16 cellular contexts compared by ENCODE assay signal in genomic region chr2:8753609-8754008, GRCh38.
DNase-seq lines count a peak whose midpoint lies in the region; ATAC-seq and TF ChIP-seq lines count a peak whose summit lies in the region.
"Had no signal": no experiment of that assay in that cellular context is flagged by ENCODE, and none has a peak within 500 bp of the region (broad histone marks: within the 10 kb centered on the region; RNA-seq: fewer than 3 reads in every experiment).

No MANE protein-coding gene starts in this region.

- peaks cover 22% of the 10 kb centered on the region for H3K36me3 Mint-ChIP-seq in WTC11

- no peaks in the 10 kb centered on the region for H3K4me1 Mint-ChIP-seq in WTC11

- no peak overlapping the region for H3K27ac ChIP-seq in coronary artery
- H3K27ac ChIP-seq: left lung, pancreas, skin epidermis had no signal

- peak; percentile 59 for ATAC-seq in GM21381 (IDR thresholded peaks at IDR 0.05; ENCODE audit: unreplicated experiment)
- no peak for ATAC-seq in WTC11
- ATAC-seq: activated naive CD8-positive, alpha-beta T cell treated with anti-CD3 and anti-CD28 coated beads, Interleukin-2, amount 50 U/mL, for 24 hours; T-helper 17 cell had no signal

- no peak overlapping the region for H3K27ac Mint-ChIP-seq in WTC11
- H3K27ac Mint-ChIP-seq: activated naive CD8-positive, alpha-beta T cell treated with anti-CD3 and anti-CD28 coated beads, Interleukin-2, amount 50 U/mL, for 24 hours had no signal

- no peak overlapping the region for H3K4me3 Mint-ChIP-seq in WTC11
- H3K4me3 Mint-ChIP-seq: activated naive CD8-positive, alpha-beta T cell treated with anti-CD3 and anti-CD28 coated beads, Interleukin-2, amount 50 U/mL, for 24 hours; central memory CD8-positive, alpha-beta T cell; T-helper 17 cell had no signal

- in situ Hi-C loops in GM13977 (cut with MboI; ENCODE audit: low pct_unique_long_range_greater_than_20kb, low sequenced_read_pairs, unreplicated experiment), result no loop called here

- POLR2A ChIA-PET in WTC11 (lab: Charles Lee), result no interaction called here

- DNase-seq in GM13977 (ENCODE audit: low spot score) (peak; percentile 43), NCI-H748 (lab: John Stamatoyannopoulos, UW; ENCODE audit: unreplicated experiment) (peak; percentile 88), medulla oblongata (ENCODE audit: extremely low spot score) (peak; percentile 39), WTC11 (ENCODE audit: low spot score) (no peak), coronary artery (ENCODE audit: low spot score) (no peak)
- no peak for DNase-seq in effector CD8-positive, alpha-beta T cell (lab: John Stamatoyannopoulos, UW)
- DNase-seq: activated CD4-positive, CD25-positive, alpha-beta regulatory T cell; activated naive CD8-positive, alpha-beta T cell treated with anti-CD3 and anti-CD28 coated beads, Interleukin-2, amount 50 U/mL, for 24 hours; left lung; NCI-H774; pancreas; stimulated activated CD4-positive, alpha-beta T cell treated with anti-CD3 and anti-CD28 coated beads, Interleukin-4, amount 100 ng/mL, for 4 hours; T-helper 17 cell had no signal

- H3K27me3 Mint-ChIP-seq in WTC11 (ENCODE audit: low read depth), result no peaks in the 10 kb centered on the region
- H3K27me3 Mint-ChIP-seq: activated naive CD8-positive, alpha-beta T cell treated with anti-CD3 and anti-CD28 coated beads, Interleukin-2, amount 50 U/mL, for 24 hours; central memory CD8-positive, alpha-beta T cell; T-helper 17 cell had no signal

- TF ChIP-seq CTCF in GM13977 (IDR thresholded peaks at IDR 0.05; ENCODE audit: extremely low read depth, insufficient read depth, missing control alignments) (no peak), WTC11 (IDR thresholded peaks at IDR 0.05) (no peak), coronary artery (IDR thresholded peaks at IDR 0.05) (no peak)

- CTCF ChIA-PET in WTC11 (lab: Charles Lee), result interaction anchor here (1.2 kb wide), 1 partner anchor 60 kb away, joined by 3 read pairs; no protein-coding TSS in a partner anchor

- no peak overlapping the region for H3K4me3 ChIP-seq in coronary artery
- H3K4me3 ChIP-seq: left lung, pancreas, skin epidermis had no signal

- peaks cover 22% of the 10 kb centered on the region for H3K9me3 Mint-ChIP-seq in WTC11
- H3K9me3 Mint-ChIP-seq: central memory CD8-positive, alpha-beta T cell had no signal

TF ChIP-seq in WTC11, 78 proteins besides CTCF, POLR2A, EP300 and RAD21:
- TF ChIP-seq ELF4 (CRISPR knock-in tag; IDR thresholded peaks at IDR 0.05; ENCODE audit: low read depth), result no peak
- TF ChIP-seq, protein P1, sequence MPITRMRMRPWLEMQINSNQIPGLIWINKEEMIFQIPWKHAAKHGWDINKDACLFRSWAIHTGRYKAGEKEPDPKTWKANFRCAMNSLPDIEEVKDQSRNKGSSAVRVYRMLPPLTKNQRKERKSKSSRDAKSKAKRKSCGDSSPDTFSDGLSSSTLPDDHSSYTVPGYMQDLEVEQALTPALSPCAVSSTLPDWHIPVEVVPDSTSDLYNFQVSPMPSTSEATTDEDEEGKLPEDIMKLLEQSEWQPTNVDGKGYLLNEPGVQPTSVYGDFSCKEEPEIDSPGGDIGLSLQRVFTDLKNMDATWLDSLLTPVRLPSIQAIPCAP (CRISPR knock-in tag; IDR thresholded peaks at IDR 0.05), result no peak
- no peak for TF ChIP-seq ZNF219 (CRISPR knock-in tag; IDR thresholded peaks at IDR 0.05; ENCODE audit: borderline replicate concordance)
- TF ChIP-seq, protein P2, sequence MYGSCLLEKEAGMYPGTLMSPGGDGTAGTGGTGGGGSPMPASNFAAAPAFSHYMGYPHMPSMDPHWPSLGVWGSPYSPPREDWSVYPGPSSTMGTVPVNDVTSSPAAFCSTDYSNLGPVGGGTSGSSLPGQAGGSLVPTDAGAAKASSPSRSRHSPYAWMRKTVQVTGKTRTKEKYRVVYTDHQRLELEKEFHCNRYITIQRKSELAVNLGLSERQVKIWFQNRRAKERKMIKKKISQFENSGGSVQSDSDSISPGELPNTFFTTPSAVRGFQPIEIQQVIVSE (CRISPR knock-in tag; IDR thresholded peaks at IDR 0.05; ENCODE audit: borderline replicate concordance), result no peak
- no peak for TF ChIP-seq STAT6 (CRISPR knock-in tag; conservative IDR thresholded peaks at IDR 0.05; ENCODE audit: low read depth)
- TF ChIP-seq PRRX2 (CRISPR knock-in tag; IDR thresholded peaks at IDR 0.05), result no peak
- TF ChIP-seq, protein P3, sequence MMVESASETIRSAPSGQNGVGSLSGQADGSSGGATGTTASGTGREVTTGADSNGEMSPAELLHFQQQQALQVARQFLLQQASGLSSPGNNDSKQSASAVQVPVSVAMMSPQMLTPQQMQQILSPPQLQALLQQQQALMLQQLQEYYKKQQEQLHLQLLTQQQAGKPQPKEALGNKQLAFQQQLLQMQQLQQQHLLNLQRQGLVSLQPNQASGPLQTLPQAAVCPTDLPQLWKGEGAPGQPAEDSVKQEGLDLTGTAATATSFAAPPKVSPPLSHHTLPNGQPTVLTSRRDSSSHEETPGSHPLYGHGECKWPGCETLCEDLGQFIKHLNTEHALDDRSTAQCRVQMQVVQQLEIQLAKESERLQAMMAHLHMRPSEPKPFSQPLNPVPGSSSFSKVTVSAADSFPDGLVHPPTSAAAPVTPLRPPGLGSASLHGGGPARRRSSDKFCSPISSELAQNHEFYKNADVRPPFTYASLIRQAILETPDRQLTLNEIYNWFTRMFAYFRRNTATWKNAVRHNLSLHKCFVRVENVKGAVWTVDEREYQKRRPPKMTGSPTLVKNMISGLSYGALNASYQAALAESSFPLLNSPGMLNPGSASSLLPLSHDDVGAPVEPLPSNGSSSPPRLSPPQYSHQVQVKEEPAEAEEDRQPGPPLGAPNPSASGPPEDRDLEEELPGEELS (CRISPR knock-in tag; IDR thresholded peaks at IDR 0.05), result no peak
- TF ChIP-seq, protein P4, sequence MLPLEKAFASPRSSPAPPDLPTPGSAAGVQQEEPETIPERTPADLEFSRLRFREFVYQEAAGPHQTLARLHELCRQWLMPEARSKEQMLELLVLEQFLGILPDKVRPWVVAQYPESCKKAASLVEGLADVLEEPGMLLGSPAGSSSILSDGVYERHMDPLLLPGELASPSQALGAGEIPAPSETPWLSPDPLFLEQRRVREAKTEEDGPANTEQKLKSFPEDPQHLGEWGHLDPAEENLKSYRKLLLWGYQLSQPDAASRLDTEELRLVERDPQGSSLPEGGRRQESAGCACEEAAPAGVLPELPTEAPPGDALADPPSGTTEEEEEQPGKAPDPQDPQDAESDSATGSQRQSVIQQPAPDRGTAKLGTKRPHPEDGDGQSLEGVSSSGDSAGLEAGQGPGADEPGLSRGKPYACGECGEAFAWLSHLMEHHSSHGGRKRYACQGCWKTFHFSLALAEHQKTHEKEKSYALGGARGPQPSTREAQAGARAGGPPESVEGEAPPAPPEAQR (CRISPR knock-in tag; IDR thresholded peaks at IDR 0.05), result no peak
- TF ChIP-seq HMGA2 (CRISPR knock-in tag; IDR thresholded peaks at IDR 0.05), result no peak
TF ChIP-seq in WTC11: peak in this region for 0.

Comparison
In these comparisons a context has a peak if more than half of its experiments do, and no peak if none do; other contexts are left out.
1. DNase-seq: peak in GM13977 (single experiment), NCI-H748 (single experiment) and medulla oblongata (single experiment); none in effector CD8-positive, alpha-beta T cell (single experiment), WTC11 (single experiment) and coronary artery (single experiment).